ENCODE assay signal across 22 cellular contexts in genomic region chr12:15735837-15736615, GRCh38. TPM values are rescaled to one million over a fixed set of nuclear protein-coding genes. Genes with fewer than 3 reads are reported as not detected.
DNase-seq lines count a peak whose midpoint lies in the region; ATAC-seq and TF ChIP-seq lines count a peak whose summit lies in the region.
"Had no signal": no experiment of that assay in that cellular context is flagged by ENCODE, and none has a peak within 500 bp of the region (broad histone marks: within the 10 kb centered on the region; RNA-seq: fewer than 3 reads in every experiment).

No MANE protein-coding gene starts in this region.

- TF ChIP-seq CTCF in Peyer's patch (IDR thresholded peaks at IDR 0.05), result peak in 2 of 6 experiments; percentile 17 to 27
- TF ChIP-seq CTCF in nephron (IDR thresholded peaks at IDR 0.05; ENCODE audit: unreplicated experiment in 3 of 3), result no peak
- no peak for TF ChIP-seq CTCF in glutamatergic neuron (IDR thresholded peaks at IDR 0.05; ENCODE audit: partially characterized antibody, unreplicated experiment)
- no peak for TF ChIP-seq CTCF in omental fat pad (IDR thresholded peaks at IDR 0.05)

- H3K27ac ChIP-seq in Peyer's patch, result peak overlapping the region in 3 of 4 donors; percentile 14 to 76 (median 32)
- H3K27ac ChIP-seq: GM23248, SK-N-MC had no signal

- peak overlapping the region in 2 of 4 donors; percentile 16 to 30 for H3K4me3 ChIP-seq in Peyer's patch
- H3K4me3 ChIP-seq: GM23248, SK-N-MC had no signal

- H3K36me3 Mint-ChIP-seq in nephron (ENCODE audit: low read depth) (no peaks in the 10 kb centered on the region), glutamatergic neuron (ENCODE audit: unreplicated experiment) (no peaks in the 10 kb centered on the region)
- H3K36me3 Mint-ChIP-seq: CD4-positive, alpha-beta memory T cell had no signal

- H3K36me3 ChIP-seq in Peyer's patch, result no peaks in the 10 kb centered on the region

- intact Hi-C loops in left colon (cut with DNase I, micrococcal nuclease), result no loop called here

- H3K4me3 Mint-ChIP-seq in nephron (peak overlapping the region in 1 of 3 experiments; percentile 21), glutamatergic neuron (ENCODE audit: unreplicated experiment) (no peak overlapping the region)
- H3K4me3 Mint-ChIP-seq: CD4-positive, alpha-beta memory T cell; H9; HFFc6 had no signal

- H3K27ac Mint-ChIP-seq in nephron (peak overlapping the region; percentile 86 to 96 (median 94)), glutamatergic neuron (ENCODE audit: unreplicated experiment) (no peak overlapping the region)
- H3K27ac Mint-ChIP-seq: CD4-positive, alpha-beta memory T cell; H9; HFFc6 had no signal

- DNase-seq in Peyer's patch, result no peak
- DNase-seq in left colon, result no peak
- DNase-seq in EL, result no peak
- DNase-seq in glutamatergic neuron, result no peak
- no peak for DNase-seq in omental fat pad (ENCODE audit: low spot score)
- DNase-seq: C1 segment of cervical spinal cord; CD4-positive, alpha-beta memory T cell; COR-L47; DMS53; GM23248; H9; HFFc6; NCI-H1048; NCI-H1417; NCI-H1694; NCI-H2029 treated with DMSO at 0.1 percent for 48 hours; NCI-H2227 treated with DMSO at 0.1 percent for 48 hours; NCI-H69; SIG-M5 had no signal

- no peaks in the 10 kb centered on the region for H3K27me3 ChIP-seq in Peyer's patch

- peaks cover 0 to 41% (median 0%) of the 10 kb centered on the region in 4 donors for H3K4me1 ChIP-seq in Peyer's patch

- H3K4me1 Mint-ChIP-seq in nephron, result peaks cover 11% of the 10 kb centered on the region
- peaks cover 3% of the 10 kb centered on the region for H3K4me1 Mint-ChIP-seq in glutamatergic neuron (ENCODE audit: low read depth, unreplicated experiment)
- H3K4me1 Mint-ChIP-seq: CD4-positive, alpha-beta memory T cell; H9 had no signal

- ATAC-seq in left colon (peak; percentile 88), GM18861 (IDR thresholded peaks at IDR 0.05; ENCODE audit: unreplicated experiment) (no peak), omental fat pad (ENCODE audit: low FRiP score) (no peak)

- H3K9me3 Mint-ChIP-seq in nephron (no peaks in the 10 kb centered on the region), glutamatergic neuron (ENCODE audit: unreplicated experiment) (no peaks in the 10 kb centered on the region)
- H3K9me3 Mint-ChIP-seq: H9 had no signal

- no peak for TF ChIP-seq POLR2A in Peyer's patch (IDR thresholded peaks at IDR 0.05)

- H3K27me3 Mint-ChIP-seq in nephron (ENCODE audit: low read depth) (no peaks in the 10 kb centered on the region), glutamatergic neuron (ENCODE audit: unreplicated experiment) (no peaks in the 10 kb centered on the region)

- no peaks in the 10 kb centered on the region for H3K9me3 ChIP-seq in Peyer's patch

RNA-seq across cellular contexts. Expression of gene EPS8, which starts 53.2 kb away (rescaled TPM):
- 100 to 1,000 TPM in 3 of 4 donors, 10 to 100 TPM in 1; 57.8 to 168 (median 129) TPM for total RNA-seq in Peyer's patch
- 100 to 1,000 TPM; 121 to 183 TPM for total RNA-seq in left colon
- total RNA-seq in glutamatergic neuron (ENCODE audit: unreplicated experiment), result 4.3 TPM
- 100 to 1,000 TPM; 181 to 354 (median 226) TPM for total RNA-seq in omental fat pad

Comparison
In these comparisons a context has a peak if more than half of its experiments do, and no peak if none do; other contexts are left out.
1. RNA of gene EPS8, which starts 53.2 kb away (total RNA-seq): 181 to 354 TPM in omental fat pad, 121 to 183 TPM in left colon and 57.8 to 168 TPM in Peyer's patch; 4.3 TPM in glutamatergic neuron (single experiment); every median in the first group is over 10 times any median in the second.